8 cellular contexts compared by ENCODE assay signal in genomic region chr14:39174560-39175444, GRCh38. TPM values are rescaled to one million over a fixed set of nuclear protein-coding genes. Genes with fewer than 3 reads are reported as not detected.
DNase-seq lines count a peak whose midpoint lies in the region; ATAC-seq, FAIRE-seq and TF ChIP-seq lines count a peak whose summit lies in the region.

TSS of gene PNN (plus strand) at chr14:39175254. CDS start at chr14:39175280, 26 bp downstream.

- TF ChIP-seq EP300 in esophagus muscularis mucosa (IDR thresholded peaks at IDR 0.05): no peak

- peaks cover 39% of the 10 kb centered on the region for H3K36me3 ChIP-seq in KOPT-K1 (ENCODE audit: insufficient read depth, low read length)
- H3K36me3 ChIP-seq in esophagus muscularis mucosa: peaks cover 32 to 36% (median 34%) of the 10 kb centered on the region in 4 donors
- peaks cover 21 to 34% of the 10 kb centered on the region in 2 donors for H3K36me3 ChIP-seq in muscle layer of duodenum (ENCODE audit: control insufficient read depth in 1 of 2, insufficient read depth in 2 of 2, low read length in 2 of 2)

- H3K4me1 Mint-ChIP-seq in activated T-cell treated with anti-CD3 and anti-CD28 coated beads, Interleukin-2, amount 50 U/mL, for 72 hours (ENCODE audit: low read depth): peaks cover 17% of the 10 kb centered on the region

- H3K27ac ChIP-seq in KOPT-K1 (ENCODE audit: low read depth, low read length, poor library complexity, severe bottlenecking) (peak within 1 kb of the TSS; percentile 85), esophagus muscularis mucosa (replicated peaks in 1 of 4) (peak within 1 kb of the TSS; percentile 92 to 96 (median 93)), muscle layer of duodenum (ENCODE audit: low read length) (peak within 1 kb of the TSS; percentile 86)

- no peak for TF ChIP-seq CTCF in esophagus muscularis mucosa (IDR thresholded peaks at IDR 0.05)

- ATAC-seq in GM21786 (IDR thresholded peaks at IDR 0.05; ENCODE audit: unreplicated experiment): peak; percentile 89
- peak; percentile 93 for ATAC-seq in activated T-cell treated with anti-CD3 and anti-CD28 coated beads, Interleukin-2, amount 50 U/mL, for 72 hours (replicated peaks in 1 of 2)

- peaks cover 14 to 38% of the 10 kb centered on the region in 2 donors for H3K36me3 Mint-ChIP-seq in activated T-cell treated with anti-CD3 and anti-CD28 coated beads, Interleukin-2, amount 50 U/mL, for 72 hours (ENCODE audit: insufficient read depth in 2 of 2)

- H3K9me3 ChIP-seq in KOPT-K1 (ENCODE audit: insufficient read depth, low read length, poor library complexity, severe bottlenecking): no peaks in the 10 kb centered on the region
- no peaks in the 10 kb centered on the region for H3K9me3 ChIP-seq in esophagus muscularis mucosa
- no peaks in the 10 kb centered on the region for H3K9me3 ChIP-seq in muscle layer of duodenum (ENCODE audit: control insufficient read depth in 1 of 2, low read length in 2 of 2)

- DNase-seq in DMS79 (lab: John Stamatoyannopoulos, UW) (peak; percentile 100), RCC 7860 (ENCODE audit: low spot score) (peak; percentile 97), esophagus muscularis mucosa (ENCODE audit: extremely low spot score) (peak; percentile 99)
- peak; percentile 93 to 97 for DNase-seq in activated T-cell treated with anti-CD3 and anti-CD28 coated beads, Interleukin-2, amount 50 U/mL, for 72 hours
- DNase-seq in stimulated activated CD8-positive, alpha-beta memory T cell treated with anti-CD3 and anti-CD28 coated beads, Interleukin-7, amount 100 ng/mL, for 4 hours (ENCODE audit: low read depth in 2 of 2): peak; percentile 94 to 96

- H3K4me3 ChIP-seq in esophagus muscularis mucosa (peak within 1 kb of the TSS; percentile 70 to 92 (median 78)), muscle layer of duodenum (ENCODE audit: low read depth in 1 of 2, low read length in 2 of 2) (peak within 1 kb of the TSS; percentile 71 to 94)

- peak; percentile 85 for TF ChIP-seq POLR2A in esophagus muscularis mucosa (IDR thresholded peaks at IDR 0.05; ENCODE audit: low read depth)

- H3K9me3 Mint-ChIP-seq in activated T-cell treated with anti-CD3 and anti-CD28 coated beads, Interleukin-2, amount 50 U/mL, for 72 hours: no peaks in the 10 kb centered on the region

- FAIRE-seq in RCC 7860 (lab: Jason Lieb, UNC): peak; percentile 82

- peak within 1 kb of the TSS; percentile 96 for H3K27ac Mint-ChIP-seq in activated T-cell treated with anti-CD3 and anti-CD28 coated beads, Interleukin-2, amount 50 U/mL, for 72 hours

- H3K4me3 Mint-ChIP-seq in activated T-cell treated with anti-CD3 and anti-CD28 coated beads, Interleukin-2, amount 50 U/mL, for 72 hours: peak within 1 kb of the TSS; percentile 96 to 100

- WGBS in esophagus muscularis mucosa: 2% methylated on average over 55 of the region's 56 CpGs

- H3K27me3 ChIP-seq in esophagus muscularis mucosa: no peaks in the 10 kb centered on the region
- no peaks in the 10 kb centered on the region for H3K27me3 ChIP-seq in muscle layer of duodenum (ENCODE audit: low read depth, low read length)

- H3K27me3 Mint-ChIP-seq in activated T-cell treated with anti-CD3 and anti-CD28 coated beads, Interleukin-2, amount 50 U/mL, for 72 hours (ENCODE audit: low read depth): no peaks in the 10 kb centered on the region

- intact Hi-C loops in esophagus muscularis mucosa (cut with DNase I): loop anchor here (5.0 kb wide), 2 partner anchors 73 to 257 kb away; partner anchors contain the start of genes FBXO33 and SEC23A

- H3K4me1 ChIP-seq in esophagus muscularis mucosa (peaks cover 18 to 34% (median 29%) of the 10 kb centered on the region in 4 donors), muscle layer of duodenum (ENCODE audit: control insufficient read depth in 1 of 2, insufficient read depth in 2 of 2, low read length in 2 of 2) (peaks cover 8 to 24% of the 10 kb centered on the region in 2 donors)

RNA-seq across cellular contexts. Expression of gene PNN, which starts in this region (rescaled TPM):
- total RNA-seq in activated T-cell treated with anti-CD3 and anti-CD28 coated beads, Interleukin-2, amount 50 U/mL, for 72 hours: 100 to 1,000 TPM; 102 to 130 TPM
- total RNA-seq in esophagus muscularis mucosa: 10 to 100 TPM; 21.0 to 32.8 (median 21.6) TPM

Comparison
In these comparisons a context has a peak if more than half of its experiments do, and no peak if none do; other contexts are left out.
1. Peak in every context shown above with its lines: DNase-seq, ATAC-seq, H3K4me3 ChIP-seq and H3K27ac ChIP-seq.